Comparison of ENCODE assay signal across 23 cellular contexts in the genomic region with DNA sequence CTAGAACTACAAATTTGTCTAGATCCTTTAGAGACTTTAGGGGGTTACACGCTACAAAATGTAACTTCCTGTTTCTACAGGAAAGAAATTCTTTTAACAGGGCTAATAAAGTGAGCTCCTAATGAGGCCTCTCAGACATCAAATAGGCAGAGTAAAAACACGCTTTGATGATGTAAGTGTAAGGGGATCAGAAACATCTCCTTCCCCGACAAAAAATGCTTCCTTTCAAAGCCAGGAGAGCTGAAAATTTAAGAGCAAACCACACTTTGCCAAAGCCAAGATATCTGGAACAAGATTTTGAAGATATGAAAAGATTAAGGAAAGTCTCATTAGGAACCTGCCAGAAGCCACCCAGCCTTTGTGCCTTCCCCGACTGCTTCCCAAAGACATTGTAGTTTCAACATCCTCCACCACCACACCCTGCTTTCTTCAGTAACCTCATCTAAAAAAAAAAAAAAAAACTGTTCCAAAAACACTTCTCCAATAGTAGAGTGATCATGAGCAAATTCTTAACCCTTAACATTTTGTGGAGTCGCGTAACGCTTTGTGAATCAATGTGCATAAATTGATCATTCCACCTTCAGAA.
DNase-seq lines count a peak whose midpoint lies in the region; ATAC-seq, FAIRE-seq and TF ChIP-seq lines count a peak whose summit lies in the region.
"Had no signal": no experiment of that assay in that cellular context is flagged by ENCODE, and none has a peak within 500 bp of the region (broad histone marks: within the 10 kb centered on the region; RNA-seq: fewer than 3 reads in every experiment).

No MANE protein-coding gene starts in this region.

- H4K20me1 ChIP-seq in GM23248 (ENCODE audit: insufficient read depth) (no peaks in the 10 kb centered on the region), astrocyte (ENCODE audit: insufficient read depth, low read length) (no peaks in the 10 kb centered on the region)

- H3K9me2 ChIP-seq in GM23248 (ENCODE audit: insufficient read depth), result no peaks in the 10 kb centered on the region

- H3K4me3 Mint-ChIP-seq in astrocyte (ENCODE audit: unreplicated experiment), result no peak overlapping the region
- H3K4me3 Mint-ChIP-seq: CD8-positive, alpha-beta memory T cell; T-cell had no signal

- H3F3A ChIP-seq in GM23248 (ENCODE audit: insufficient read depth), result peaks cover 46% of the 10 kb centered on the region

- H3K9ac ChIP-seq in GM23248, result peak overlapping the region; percentile 7; the same call in 1 of the 2 replicates
- H3K9ac ChIP-seq in astrocyte (ENCODE audit: low read length), result no peak overlapping the region

- peak; percentile 24 for DNase-seq in AG20443 (ENCODE audit: low spot score)
- DNase-seq in GM23248, result peak; percentile 31
- DNase-seq in astrocyte (ENCODE audit: low read depth), result peak; percentile 31
- DNase-seq in DMS79 (lab: John Stamatoyannopoulos, UW), result no peak
- DNase-seq in RKO (ENCODE audit: low spot score), result no peak
- DNase-seq in hippocampal formation (lab: John Stamatoyannopoulos, UW), result no peak
- no peak for DNase-seq in left lobe of liver (ENCODE audit: low spot score)
- DNase-seq: C1 segment of cervical spinal cord; CD8-positive, alpha-beta memory T cell; DMS53; NCI-H1048; NCI-H1436; NCI-H1930; NCI-H226; NCI-H524; NCI-H82; Right ventricle myocardium superior; T-cell had no signal

- H3K4me1 ChIP-seq in GM23248 (ENCODE audit: insufficient read depth), result peaks cover 44% of the 10 kb centered on the region
- H3K4me1 ChIP-seq in astrocyte (ENCODE audit: insufficient read depth, low read length), result peaks cover 9% of the 10 kb centered on the region
- peaks cover 16 to 28% of the 10 kb centered on the region in 2 experiments for H3K4me1 ChIP-seq in neutrophil (ENCODE audit: control insufficient read depth in 1 of 2, insufficient read depth in 1 of 2, low read depth in 1 of 2, low read length in 1 of 2)

- no peak for ATAC-seq in left lobe of liver
- ATAC-seq: K562, T-cell had no signal

- H3K79me2 ChIP-seq in GM23248 (ENCODE audit: insufficient read depth) (no peaks in the 10 kb centered on the region), astrocyte (ENCODE audit: insufficient read depth, low read length) (no peaks in the 10 kb centered on the region)

- peak overlapping the region; percentile 50 for H2AFZ ChIP-seq in GM23248
- no peak overlapping the region for H2AFZ ChIP-seq in astrocyte (ENCODE audit: low read depth, low read length)

- H3K27me3 ChIP-seq in GM23248 (replicated peaks; ENCODE audit: insufficient read depth), result no peaks in the 10 kb centered on the region
- no peaks in the 10 kb centered on the region for H3K27me3 ChIP-seq in astrocyte (ENCODE audit: insufficient read depth, low read length)
- H3K27me3 ChIP-seq in neutrophil, result no peaks in the 10 kb centered on the region

- H3K4me3 ChIP-seq in GM23248 (no peak overlapping the region), astrocyte (ENCODE audit: insufficient read depth, low read depth, low read length) (no peak overlapping the region), neutrophil (ENCODE audit: low read depth in 1 of 2, low read length in 1 of 2) (no peak overlapping the region)
- H3K4me3 ChIP-seq: K562, SK-N-MC had no signal

- H3K36me3 ChIP-seq in GM23248 (ENCODE audit: low read depth), result no peaks in the 10 kb centered on the region
- no peaks in the 10 kb centered on the region for H3K36me3 ChIP-seq in astrocyte (ENCODE audit: insufficient read depth, low read length)
- H3K36me3 ChIP-seq in neutrophil, result no peaks in the 10 kb centered on the region

- peaks cover 1% of the 10 kb centered on the region for H3K27me3 Mint-ChIP-seq in astrocyte (ENCODE audit: low read depth, unreplicated experiment)

- 61 to 62% methylated on average over 7 of the region's 7 CpGs for WGBS in GM23248 (ENCODE audit: low coverage in 1 of 2, low lambda C conversion rate in 2 of 2, missing lambda C conversion rate in 2 of 2), 2 experiments

- peak overlapping the region; percentile 60 for H3K27ac ChIP-seq in GM23248
- peak overlapping the region; percentile 3 for H3K27ac ChIP-seq in astrocyte (ENCODE audit: low read depth, low read length)
- peak overlapping the region; percentile 7 for H3K27ac ChIP-seq in neutrophil
- H3K27ac ChIP-seq: SK-N-MC had no signal

- H3K9me3 ChIP-seq in GM23248 (ENCODE audit: low read depth), result no peaks in the 10 kb centered on the region
- no peaks in the 10 kb centered on the region for H3K9me3 ChIP-seq in astrocyte (ENCODE audit: insufficient read depth, low read depth, low read length)
- H3K9me3 ChIP-seq in neutrophil, result no peaks in the 10 kb centered on the region

- no peak for FAIRE-seq in astrocyte (lab: Jason Lieb, UNC)
- FAIRE-seq: H1, K562, RCC 7860 had no signal

- no peaks in the 10 kb centered on the region for H3K36me3 Mint-ChIP-seq in astrocyte (ENCODE audit: low read depth, unreplicated experiment)
- H3K36me3 Mint-ChIP-seq: CD8-positive, alpha-beta memory T cell; T-cell had no signal

- in situ Hi-C loops in GM23248 (cut with MboI), result no loop called here

- peaks cover 5% of the 10 kb centered on the region for H3K9me3 Mint-ChIP-seq in astrocyte (ENCODE audit: unreplicated experiment)
- H3K9me3 Mint-ChIP-seq: CD8-positive, alpha-beta memory T cell; T-cell had no signal

- peak overlapping the region; percentile 17 for H3K4me2 ChIP-seq in GM23248 (ENCODE audit: unreplicated experiment)
- H3K4me2 ChIP-seq in astrocyte (ENCODE audit: low read length), result no peak overlapping the region

- H3K4me1 Mint-ChIP-seq in astrocyte (ENCODE audit: low read depth, unreplicated experiment), result peaks cover 30% of the 10 kb centered on the region
- H3K4me1 Mint-ChIP-seq: CD8-positive, alpha-beta memory T cell; T-cell had no signal

- H3K27ac Mint-ChIP-seq in astrocyte (ENCODE audit: unreplicated experiment), result peak overlapping the region; percentile 42
- H3K27ac Mint-ChIP-seq: CD8-positive, alpha-beta memory T cell; T-cell had no signal

- no peak for TF ChIP-seq CTCF in astrocyte (IDR thresholded peaks at IDR 0.05; ENCODE audit: insufficient read depth, low read depth, low read length)
- no peak for TF ChIP-seq CTCF in neutrophil (IDR thresholded peaks at IDR 0.05)

Comparison
In these comparisons a context has a peak if more than half of its experiments do, and no peak if none do; other contexts are left out.
1. DNase-seq: peak in AG20443 (single experiment), GM23248 (single experiment) and astrocyte (single experiment); none in DMS79 (single experiment), RKO (single experiment), hippocampal formation (0 of 2) and left lobe of liver (single experiment).
2. H3K27ac ChIP-seq: peak in every context shown above with its lines; median percentile 60 in GM23248; 7 in neutrophil; 3 in astrocyte.